ENCODE assay signal across 8 cellular contexts in genomic region chr11:97993565-97993964, GRCh38.
"Had no signal": no experiment of that assay in that cellular context is flagged by ENCODE, and none has a peak within 500 bp of the region (broad histone marks: within the 10 kb centered on the region; RNA-seq: fewer than 3 reads in every experiment).

No MANE protein-coding gene starts in this region.

- H3K27ac Mint-ChIP-seq: GM23338, IgD-negative memory B cell had no signal

- H3K27me3 Mint-ChIP-seq: IgD-negative memory B cell had no signal

- H3K4me2 ChIP-seq: GM23338 had no signal

- FAIRE-seq: H1, H54 had no signal

- H3K27ac ChIP-seq: HL-60 had no signal

- H3K4me3 Mint-ChIP-seq: GM23338, H9, IgD-negative memory B cell had no signal

- H3K36me3 Mint-ChIP-seq: IgD-negative memory B cell had no signal

- H3K4me3 ChIP-seq: GM23338 had no signal

- H3K4me1 Mint-ChIP-seq: IgD-negative memory B cell had no signal

- DNase-seq: H9, HCEC 1CT, KG1 had no signal

- ATAC-seq: GM23338 had no signal

- H2AFZ ChIP-seq: GM23338 had no signal
